In genomic region chr3:142947352-142947751, GRCh38 we compare ENCODE assay signal across 1 cellular context.
TF ChIP-seq lines count a peak whose summit lies in the region.

No MANE protein-coding gene starts in this region.

TF ChIP-seq in WTC11, 78 proteins besides CTCF, POLR2A, EP300 and RAD21:
- no peak for TF ChIP-seq ZNF512 (CRISPR knock-in tag; IDR thresholded peaks at IDR 0.05; ENCODE audit: borderline replicate concordance)
- TF ChIP-seq PRRX2 (CRISPR knock-in tag; IDR thresholded peaks at IDR 0.05), result no peak
- TF ChIP-seq MAX (CRISPR knock-in tag; IDR thresholded peaks at IDR 0.05), result no peak
- TF ChIP-seq ELF4 (CRISPR knock-in tag; IDR thresholded peaks at IDR 0.05; ENCODE audit: low read depth), result no peak
- no peak for TF ChIP-seq STAT6 (CRISPR knock-in tag; conservative IDR thresholded peaks at IDR 0.05; ENCODE audit: low read depth)
- no peak for TF ChIP-seq AR (CRISPR knock-in tag; IDR thresholded peaks at IDR 0.05)
- no peak for TF ChIP-seq ZNF232 (CRISPR knock-in tag; IDR thresholded peaks at IDR 0.05)
- TF ChIP-seq TEAD4 (CRISPR knock-in tag; IDR thresholded peaks at IDR 0.05), result no peak
- TF ChIP-seq ATF1 (CRISPR knock-in tag; IDR thresholded peaks at IDR 0.05), result no peak
- no peak for TF ChIP-seq USF2 (CRISPR knock-in tag; IDR thresholded peaks at IDR 0.05)
- no peak for TF ChIP-seq ZMAT4 (CRISPR knock-in tag; IDR thresholded peaks at IDR 0.05)
- no peak for TF ChIP-seq CBFB (CRISPR knock-in tag; IDR thresholded peaks at IDR 0.05; ENCODE audit: low read depth)
- TF ChIP-seq PREB (CRISPR knock-in tag; IDR thresholded peaks at IDR 0.05; ENCODE audit: borderline replicate concordance), result no peak
- no peak for TF ChIP-seq ATF2 (CRISPR knock-in tag; IDR thresholded peaks at IDR 0.05; ENCODE audit: borderline replicate concordance, low read depth)
